Comparison of ENCODE assay signal across 17 cellular contexts in the genomic region with DNA sequence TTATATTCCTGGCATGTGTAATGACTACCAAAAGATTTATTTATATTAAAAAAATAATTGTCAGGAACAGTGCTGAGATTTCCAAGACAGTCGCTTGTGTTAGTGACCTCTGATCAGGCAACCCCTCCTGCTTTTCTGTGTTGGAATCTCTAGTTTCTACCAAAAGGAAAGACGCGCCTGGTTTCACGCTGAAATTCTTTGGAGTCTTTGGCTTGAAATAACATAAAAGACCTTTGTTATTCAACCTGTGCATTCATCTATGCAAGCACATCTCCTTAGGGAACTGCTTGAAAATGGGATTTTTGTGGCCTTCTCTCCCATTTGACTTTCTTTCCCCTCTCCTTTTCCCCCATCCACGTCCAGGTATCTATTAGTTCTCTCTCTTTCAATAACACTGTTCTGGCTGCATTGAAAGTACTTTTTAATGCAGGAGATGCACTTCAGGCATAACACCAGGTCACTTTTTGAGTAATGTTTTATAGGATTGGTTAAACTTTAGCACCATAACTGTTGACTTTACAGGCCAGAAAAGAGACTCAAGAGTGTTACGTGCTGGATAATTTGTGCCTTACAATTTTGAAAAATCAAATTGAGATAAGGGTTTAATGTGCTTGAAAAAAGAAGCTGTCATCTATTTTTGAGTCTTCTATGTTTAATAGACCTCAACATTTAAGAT.
"Had no signal": no experiment of that assay in that cellular context is flagged by ENCODE, and none has a peak within 500 bp of the region (broad histone marks: within the 10 kb centered on the region; RNA-seq: fewer than 3 reads in every experiment).

No MANE protein-coding gene starts in this region.

- H3K4me1 ChIP-seq: adrenal gland, gastrocnemius medialis, uterus had no signal

- H3K4me1 Mint-ChIP-seq: activated CD4-positive, alpha-beta T cell treated with anti-CD3 and anti-CD28 coated beads for 36 hours; naive B cell; stimulated activated memory B cell treated with anti-CD40 and anti-IgM and Interleukin-4, amounts not matched to agents 10 μg/mL and 1 μg/mL and 100 μg/mL, for 72 hours; T-helper 17 cell had no signal

- H3K4me3 ChIP-seq: adrenal gland, gastrocnemius medialis, lung, uterus had no signal

- H3K4me3 Mint-ChIP-seq: activated CD4-positive, alpha-beta memory T cell treated with anti-CD3 and anti-CD28 coated beads for 36 hours; activated CD4-positive, alpha-beta T cell treated with anti-CD3 and anti-CD28 coated beads for 36 hours; activated T-cell treated with anti-CD3 and anti-CD28 coated beads, Interleukin-2, amount 50 U/mL, for 24 hours; endodermal cell; naive B cell; stimulated activated memory B cell treated with anti-CD40 and anti-IgM and Interleukin-4, amounts not matched to agents 10 μg/mL and 1 μg/mL and 100 μg/mL, for 72 hours; T-helper 17 cell had no signal

- H3K27me3 Mint-ChIP-seq: activated T-cell treated with anti-CD3 and anti-CD28 coated beads, Interleukin-2, amount 50 U/mL, for 24 hours; stimulated activated memory B cell treated with anti-CD40 and anti-IgM and Interleukin-4, amounts not matched to agents 10 μg/mL and 1 μg/mL and 100 μg/mL, for 72 hours had no signal

- DNase-seq: activated CD4-positive, alpha-beta memory T cell treated with anti-CD3 and anti-CD28 coated beads for 36 hours; activated CD4-positive, alpha-beta T cell treated with anti-CD3 and anti-CD28 coated beads for 36 hours; activated naive CD4-positive, alpha-beta T cell treated with anti-CD3 and anti-CD28 coated beads, Interleukin-2, amount 50 U/mL, for 16 hours; activated T-cell treated with anti-CD3 and anti-CD28 coated beads, Interleukin-2, amount 50 U/mL, for 24 hours; adrenal gland; endodermal cell; erythroblast; gastrocnemius medialis; left colon; naive B cell; retina; stimulated activated CD4-positive, alpha-beta T cell treated with anti-CD3 and anti-CD28 coated beads, Interleukin-2, amount 100 ng/mL, for 48 hours; T-helper 17 cell; uterus; WERI-Rb-1 had no signal

- H3K9me3 ChIP-seq: adrenal gland, gastrocnemius medialis, uterus had no signal

- H3K27ac ChIP-seq: adrenal gland, gastrocnemius medialis, uterus, WERI-Rb-1 had no signal

- H3K36me3 ChIP-seq: adrenal gland, gastrocnemius medialis, uterus, WERI-Rb-1 had no signal

- H3K36me3 Mint-ChIP-seq: activated CD4-positive, alpha-beta memory T cell treated with anti-CD3 and anti-CD28 coated beads for 36 hours; naive B cell; stimulated activated memory B cell treated with anti-CD40 and anti-IgM and Interleukin-4, amounts not matched to agents 10 μg/mL and 1 μg/mL and 100 μg/mL, for 72 hours had no signal

- ATAC-seq: activated CD4-positive, alpha-beta T cell treated with anti-CD3 and anti-CD28 coated beads for 36 hours; gastrocnemius medialis; left colon; stimulated activated memory B cell treated with anti-CD40 and anti-IgM and Interleukin-4, amounts not matched to agents 10 μg/mL and 1 μg/mL and 100 μg/mL, for 72 hours; T-helper 17 cell had no signal

- H3K27me3 ChIP-seq: adrenal gland, gastrocnemius medialis, uterus had no signal

- H3K27ac Mint-ChIP-seq: activated CD4-positive, alpha-beta memory T cell treated with anti-CD3 and anti-CD28 coated beads for 36 hours; activated CD4-positive, alpha-beta T cell treated with anti-CD3 and anti-CD28 coated beads for 36 hours; activated T-cell treated with anti-CD3 and anti-CD28 coated beads, Interleukin-2, amount 50 U/mL, for 24 hours; endodermal cell; naive B cell; stimulated activated memory B cell treated with anti-CD40 and anti-IgM and Interleukin-4, amounts not matched to agents 10 μg/mL and 1 μg/mL and 100 μg/mL, for 72 hours; T-helper 17 cell had no signal

- H3K9me3 Mint-ChIP-seq: activated CD4-positive, alpha-beta memory T cell treated with anti-CD3 and anti-CD28 coated beads for 36 hours; activated T-cell treated with anti-CD3 and anti-CD28 coated beads, Interleukin-2, amount 50 U/mL, for 24 hours; endodermal cell; stimulated activated memory B cell treated with anti-CD40 and anti-IgM and Interleukin-4, amounts not matched to agents 10 μg/mL and 1 μg/mL and 100 μg/mL, for 72 hours had no signal
